10 cellular contexts compared by ENCODE assay signal in genomic region chr7:50292165-50292757, GRCh38.
"Had no signal": no experiment of that assay in that cellular context is flagged by ENCODE, and none has a peak within 500 bp of the region (broad histone marks: within the 10 kb centered on the region; RNA-seq: fewer than 3 reads in every experiment).

No MANE protein-coding gene starts in this region.

- H3K27ac Mint-ChIP-seq: activated naive CD8-positive, alpha-beta T cell treated with anti-CD3 and anti-CD28 coated beads, Interleukin-2, amount 10 ng/mL, durations not matched to agents 7 days and 5 days; endodermal cell had no signal

- H3K9me3 ChIP-seq: transverse colon had no signal

- H3K36me3 ChIP-seq: transverse colon had no signal

- H3K4me1 Mint-ChIP-seq: endodermal cell had no signal

- H3K4me1 ChIP-seq: transverse colon had no signal

- DNase-seq: activated CD4-positive, CD25-positive, alpha-beta regulatory T cell treated with anti-CD3 and anti-CD28 coated beads, Interleukin-2, amount 50 U/mL, for 72 hours; activated naive CD8-positive, alpha-beta T cell treated with anti-CD3 and anti-CD28 coated beads, Interleukin-2, amount 10 ng/mL, durations not matched to agents 7 days and 5 days; aorta; endodermal cell; erythroblast; hippocampal formation; posterior cingulate gyrus; stimulated activated CD4-positive, alpha-beta T cell treated with anti-CD3 and anti-CD28 coated beads, Interleukin-15, amount 100 ng/mL, for 24 hours; stimulated activated CD4-positive, alpha-beta T cell treated with anti-CD3 and anti-CD28 coated beads, Interleukin-4, amount 100 ng/mL, for 24 hours; transverse colon had no signal

- H3K4me3 Mint-ChIP-seq: activated naive CD8-positive, alpha-beta T cell treated with anti-CD3 and anti-CD28 coated beads, Interleukin-2, amount 10 ng/mL, durations not matched to agents 7 days and 5 days; endodermal cell had no signal

- H3K27me3 ChIP-seq: transverse colon had no signal

- H3K4me3 ChIP-seq: transverse colon had no signal

- H3K27ac ChIP-seq: transverse colon had no signal

- H3K9me3 Mint-ChIP-seq: endodermal cell had no signal
